Comparison of ENCODE assay signal across 21 cellular contexts in genomic region chr5:74183041-74183440, GRCh38.
"Had no signal": no experiment of that assay in that cellular context is flagged by ENCODE, and none has a peak within 500 bp of the region (broad histone marks: within the 10 kb centered on the region; RNA-seq: fewer than 3 reads in every experiment).

No MANE protein-coding gene starts in this region.

- H3K4me3 ChIP-seq: body of pancreas, cardiac muscle cell, colonic mucosa, heart right ventricle, left ventricle myocardium inferior, lung, mucosa of descending colon, sigmoid colon, tibial nerve had no signal

- DNase-seq: activated CD4-positive, alpha-beta memory T cell treated with anti-CD3 and anti-CD28 coated beads, Interleukin-2, amount 10 ng/mL, durations not matched to agents 7 days and 5 days; activated CD4-positive, alpha-beta T cell treated with anti-CD3 and anti-CD28 coated beads for 1 hour; aorta; body of pancreas; cerebellar nuclear complex; colonic mucosa; effector CD8-positive, alpha-beta T cell; heart right ventricle; left ventricle myocardium inferior; mucosa of descending colon; sigmoid colon; small intestine; stimulated activated CD4-positive, alpha-beta T cell treated with anti-CD3 and anti-CD28 coated beads, Interleukin-4, amount 100 ng/mL, for 4 hours; stimulated activated naive CD8-positive, alpha-beta T cell treated with anti-CD3 and anti-CD28 coated beads, Interleukin-15, amount 100 ng/mL, for 72 hours had no signal

- H3K27ac ChIP-seq: body of pancreas, cardiac muscle cell, colonic mucosa, heart right ventricle, left ventricle myocardium inferior, sigmoid colon, tibial nerve had no signal

- ATAC-seq: body of pancreas; heart right ventricle; mucosa of descending colon; natural killer cell treated with Interleukin-12 subunit alpha and Interleukin-12 subunit beta and Interleukin-15 and Interleukin-18, amount 100 ng/mL, for 72 hours; stimulated activated memory B cell treated with anti-CD40 and anti-IgM and Interleukin-4, amounts not matched to agents 10 μg/mL and 1 μg/mL and 100 μg/mL, for 72 hours; WTC11 had no signal

- H3K27me3 ChIP-seq: body of pancreas, cardiac muscle cell, colonic mucosa, heart right ventricle, sigmoid colon, tibial nerve had no signal

- H3K4me1 ChIP-seq: body of pancreas, colonic mucosa had no signal

- H3K36me3 ChIP-seq: cardiac muscle cell, colonic mucosa, heart right ventricle, left ventricle myocardium inferior, sigmoid colon, tibial nerve had no signal

- H3K9me3 ChIP-seq: body of pancreas, colonic mucosa, left ventricle myocardium inferior, mucosa of descending colon, sigmoid colon, tibial nerve had no signal

- FAIRE-seq: endometrium, small intestine had no signal
